In the genomic region with DNA sequence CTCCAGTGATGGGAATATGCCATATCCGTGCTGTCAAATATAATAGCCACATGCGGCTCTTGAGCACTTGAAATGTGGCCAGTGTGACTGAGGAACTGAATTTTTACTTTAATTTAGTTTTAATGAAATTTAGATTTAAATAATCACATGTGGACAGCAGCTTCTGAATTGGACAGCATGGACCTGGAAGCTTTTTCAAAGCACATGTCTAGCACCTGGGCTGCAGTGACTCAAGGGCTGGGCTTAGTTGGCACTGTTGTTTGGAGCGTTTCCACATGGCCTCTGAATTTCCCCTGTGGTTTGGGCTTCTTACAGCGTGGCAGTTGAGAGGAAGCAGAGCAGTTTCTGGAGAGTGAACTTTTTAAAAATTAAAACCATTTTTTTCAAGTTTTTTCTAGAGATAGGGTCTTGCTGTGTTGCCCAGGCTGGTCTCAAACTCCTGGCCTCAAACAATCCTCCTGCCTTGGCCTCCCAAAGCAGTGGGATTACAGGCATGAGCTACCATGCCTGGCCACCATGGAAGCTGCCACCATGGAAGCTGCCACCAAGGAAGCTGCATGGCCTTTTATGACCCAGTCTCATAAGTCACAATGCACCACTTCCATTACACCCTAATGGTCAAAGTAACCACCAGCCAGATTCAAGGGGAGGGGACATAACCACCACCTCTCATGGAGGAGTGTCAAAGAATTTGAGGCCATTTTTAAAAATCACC, we compare ENCODE assay signal across 8 cellular contexts. TPM values are rescaled to one million over a fixed set of nuclear protein-coding genes. Genes with fewer than 3 reads are reported as not detected.
DNase-seq lines count a peak whose midpoint lies in the region; ATAC-seq, FAIRE-seq and TF ChIP-seq lines count a peak whose summit lies in the region.

No MANE protein-coding gene starts in this region.

- POLR2A ChIA-PET in GM10248 (lab: Yijun Ruan, JAX) = no interaction called here

- peak; percentile 54 for DNase-seq in AG08395 (ENCODE audit: low spot score)
- peak; percentile 48 to 59 for DNase-seq in NOMO-1 (lab: John Stamatoyannopoulos, UW; ENCODE audit: unreplicated experiment in 2 of 2)
- DNase-seq in activated naive CD4-positive, alpha-beta T cell treated with anti-CD3 and anti-CD28 coated beads, Interleukin-2, amount 50 U/mL, for 72 hours (ENCODE audit: low spot score in 2 of 2) = peak in 1 of 2 donors; percentile 66
- no peak for DNase-seq in GM13977 (ENCODE audit: low spot score)
- no peak for DNase-seq in GM10248 (ENCODE audit: extremely low spot score)
- no peak for DNase-seq in GM12891 (ENCODE audit: insufficient read length, low spot score)
- DNase-seq in OCI-M1 (lab: John Stamatoyannopoulos, UW) = no peak

- 49% methylated on average over 4 of the region's 4 CpGs for WGBS in liver

- peak overlapping the region in 1 of 2 donors; percentile 13 for H3K27ac ChIP-seq in liver (ENCODE audit: low read depth in 1 of 2, low read length in 2 of 2)

- no peaks in the 10 kb centered on the region for H3K36me3 Mint-ChIP-seq in activated naive CD4-positive, alpha-beta T cell treated with anti-CD3 and anti-CD28 coated beads, Interleukin-2, amount 50 U/mL, for 72 hours

- no peaks in the 10 kb centered on the region for H3K36me3 ChIP-seq in liver (ENCODE audit: control insufficient read depth in 4 of 4, insufficient read depth in 3 of 4, low read depth in 1 of 4, low read length in 3 of 4)

- TF ChIP-seq RAD21 in liver (IDR thresholded peaks at IDR 0.05) = peak in 1 of 2 donors; percentile 5

- no peak for TF ChIP-seq POLR2A in GM12891 (IDR thresholded peaks at IDR 0.05; ENCODE audit: low read depth, low read length)

- no peak overlapping the region for H3K9ac ChIP-seq in liver (ENCODE audit: low read depth in 1 of 2, low read length in 2 of 2)

- in situ Hi-C loops in GM13977 (cut with MboI; ENCODE audit: low pct_unique_long_range_greater_than_20kb, low sequenced_read_pairs, unreplicated experiment) = no loop called here

- H3K9me3 ChIP-seq in liver (ENCODE audit: control insufficient read depth in 4 of 4, low read length in 3 of 4) = no peaks in the 10 kb centered on the region

- FAIRE-seq in GM12891 (lab: Jason Lieb, UNC) = no peak

- TF ChIP-seq CTCF in liver (IDR thresholded peaks at IDR 0.05; ENCODE audit: low read depth, low read length, missing input control) (no peak), GM13977 (IDR thresholded peaks at IDR 0.05; ENCODE audit: extremely low read depth, insufficient read depth, missing control alignments) (no peak), GM10248 (IDR thresholded peaks at IDR 0.05; ENCODE audit: control extremely low read depth, extremely low read depth, low read depth, missing control alignments) (no peak)

- peaks cover 3 to 20% (median 12%) of the 10 kb centered on the region in 4 donors for H3K4me1 ChIP-seq in liver (ENCODE audit: control insufficient read depth in 4 of 4, insufficient read depth in 4 of 4, low read length in 3 of 4)

- no peak overlapping the region for H3K4me3 ChIP-seq in liver (ENCODE audit: low read depth in 1 of 3, low read length in 3 of 3)

- CTCF ChIA-PET in GM10248 (lab: Yijun Ruan, JAX) = interaction anchor here (0.7 to 1.7 kb wide), 6 partner anchors 11 to 90 kb away, joined by 3 to 5 read pairs (median 3); no protein-coding TSS in a partner anchor

- no peaks in the 10 kb centered on the region for H3K27me3 ChIP-seq in liver (ENCODE audit: control insufficient read depth in 4 of 4, insufficient read depth in 4 of 4, low read length in 3 of 4)

- H3K27ac Mint-ChIP-seq in activated naive CD4-positive, alpha-beta T cell treated with anti-CD3 and anti-CD28 coated beads, Interleukin-2, amount 50 U/mL, for 72 hours = peak overlapping the region in 1 of 2 donors; percentile 81

- no peaks in the 10 kb centered on the region for H3K9me3 Mint-ChIP-seq in activated naive CD4-positive, alpha-beta T cell treated with anti-CD3 and anti-CD28 coated beads, Interleukin-2, amount 50 U/mL, for 72 hours

- peak; percentile 76 to 87 for ATAC-seq in activated naive CD4-positive, alpha-beta T cell treated with anti-CD3 and anti-CD28 coated beads, Interleukin-2, amount 50 U/mL, for 72 hours

TF ChIP-seq in liver, 16 proteins besides CTCF, POLR2A, EP300 and RAD21 (continues in another document):
- TF ChIP-seq GABPA (IDR thresholded peaks at IDR 0.05 in 1 of 2, conservative IDR thresholded peaks at IDR 0.05 in 1 of 2) (no peak), FOXA1 (IDR thresholded peaks at IDR 0.05) (no peak), HNF4A (conservative IDR thresholded peaks at IDR 0.05) (peak in 1 of 2 donors; percentile 34), RXRA (IDR thresholded peaks at IDR 0.05) (peak in 1 of 2 donors; percentile 50), TAF1 (conservative IDR thresholded peaks at IDR 0.05) (no peak), HNF4G (IDR thresholded peaks at IDR 0.05) (no peak), SP1 (IDR thresholded peaks at IDR 0.05) (peak; percentile 23), FOXA2 (IDR thresholded peaks at IDR 0.05) (no peak), NR2F2 (IDR thresholded peaks at IDR 0.05) (no peak)
- TF ChIP-seq, protein P1, sequence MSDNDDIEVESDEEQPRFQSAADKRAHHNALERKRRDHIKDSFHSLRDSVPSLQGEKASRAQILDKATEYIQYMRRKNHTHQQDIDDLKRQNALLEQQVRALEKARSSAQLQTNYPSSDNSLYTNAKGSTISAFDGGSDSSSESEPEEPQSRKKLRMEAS (IDR thresholded peaks at IDR 0.05) = peak; percentile 61
- TF ChIP-seq, protein P2, sequence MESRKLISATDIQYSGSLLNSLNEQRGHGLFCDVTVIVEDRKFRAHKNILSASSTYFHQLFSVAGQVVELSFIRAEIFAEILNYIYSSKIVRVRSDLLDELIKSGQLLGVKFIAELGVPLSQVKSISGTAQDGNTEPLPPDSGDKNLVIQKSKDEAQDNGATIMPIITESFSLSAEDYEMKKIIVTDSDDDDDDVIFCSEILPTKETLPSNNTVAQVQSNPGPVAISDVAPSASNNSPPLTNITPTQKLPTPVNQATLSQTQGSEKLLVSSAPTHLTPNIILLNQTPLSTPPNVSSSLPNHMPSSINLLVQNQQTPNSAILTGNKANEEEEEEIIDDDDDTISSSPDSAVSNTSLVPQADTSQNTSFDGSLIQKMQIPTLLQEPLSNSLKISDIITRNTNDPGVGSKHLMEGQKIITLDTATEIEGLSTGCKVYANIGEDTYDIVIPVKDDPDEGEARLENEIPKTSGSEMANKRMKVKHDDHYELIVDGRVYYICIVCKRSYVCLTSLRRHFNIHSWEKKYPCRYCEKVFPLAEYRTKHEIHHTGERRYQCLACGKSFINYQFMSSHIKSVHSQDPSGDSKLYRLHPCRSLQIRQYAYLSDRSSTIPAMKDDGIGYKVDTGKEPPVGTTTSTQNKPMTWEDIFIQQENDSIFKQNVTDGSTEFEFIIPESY (IDR thresholded peaks at IDR 0.05) = no peak

TF ChIP-seq in GM12891, 5 proteins besides CTCF, POLR2A, EP300 and RAD21:
- TF ChIP-seq POLR2AphosphoS5 (IDR thresholded peaks at IDR 0.05; ENCODE audit: low read depth, low read length) (no peak), TAF1 (IDR thresholded peaks at IDR 0.05; ENCODE audit: low read depth, low read length) (no peak), SPI1 (IDR thresholded peaks at IDR 0.05; ENCODE audit: low read depth, low read length) (no peak), PAX5 (IDR thresholded peaks at IDR 0.05; ENCODE audit: insufficient read depth, low read length, severe bottlenecking) (no peak), POU2F2 (IDR thresholded peaks at IDR 0.05; ENCODE audit: low read depth, low read length) (no peak)

RNA-seq across cellular contexts. Expression of gene TOB1, which starts 6.7 kb away (rescaled TPM):
- total RNA-seq in activated naive CD4-positive, alpha-beta T cell treated with anti-CD3 and anti-CD28 coated beads, Interleukin-2, amount 50 U/mL, for 72 hours = 10 to 100 TPM; 25.7 to 85.5 TPM
- total RNA-seq in liver = 10 to 100 TPM; 10.2 to 28.0 TPM
- polyA plus RNA-seq in liver = 100 to 1,000 TPM in 1 of 2 donors, 10 to 100 TPM in 1; 47.5 to 132 TPM
- polyA plus RNA-seq in GM12891 (2012; ENCODE audit: low read depth, missing spikeins) = 9.6 TPM

RNA-seq across cellular contexts. Expression of gene WFIKKN2, which starts 37.5 kb away (rescaled TPM):
- total RNA-seq in activated naive CD4-positive, alpha-beta T cell treated with anti-CD3 and anti-CD28 coated beads, Interleukin-2, amount 50 U/mL, for 72 hours = not detected
- total RNA-seq in liver = under 1 TPM in 1 of 2 donors, not detected in 1; 0.19 TPM
- under 1 TPM; 0.02 to 0.07 TPM for polyA plus RNA-seq in liver
- polyA plus RNA-seq in GM12891 (2012; ENCODE audit: low read depth, missing spikeins) = 0.14 TPM

Comparison
In these comparisons a context has a peak if more than half of its experiments do, and no peak if none do; other contexts are left out.
1. DNase-seq: peak in AG08395 (single experiment) and NOMO-1 (2 of 2); none in GM13977 (single experiment), GM10248 (single experiment), GM12891 (single experiment) and OCI-M1 (single experiment).